In genomic region chr5:150468206-150468605, GRCh38 we compare ENCODE assay signal across 25 cellular contexts.
"Had no signal": no experiment of that assay in that cellular context is flagged by ENCODE, and none has a peak within 500 bp of the region (broad histone marks: within the 10 kb centered on the region; RNA-seq: fewer than 3 reads in every experiment).

No MANE protein-coding gene starts in this region.

- H3K9me3 Mint-ChIP-seq: activated B cell treated with CpG ODN at 0.5 μM for 24 hours; activated CD4-positive, alpha-beta T cell treated with anti-CD3 and anti-CD28 coated beads, Interleukin-2, amount 10 ng/mL, durations not matched to agents 24 days and 14 days; activated naive CD4-positive, alpha-beta T cell treated with anti-CD3 and anti-CD28 coated beads, Interleukin-2, amount 50 U/mL, for 72 hours; activated naive CD8-positive, alpha-beta T cell treated with anti-CD3 and anti-CD28 coated beads, Interleukin-2, amount 50 U/mL, for 24 hours; activated T-cell treated with anti-CD3 and anti-CD28 coated beads, Interleukin-2, amount 50 U/mL, for 24 hours; activated T-helper 1 cell treated with anti-CD3 and anti-CD28 coated beads, Interleukin-12 subunit alpha, Interleukin-12 subunit beta, Interleukin-2, Interleukin-4 antibody, amounts not matched to agents 30 ng/mL and 10 ng/mL and 1 ng/mL, durations not matched to agents 14 hours and 24 hours and 36 hours had no signal

- H3K27ac ChIP-seq: brain microvascular endothelial cell, Peyer's patch had no signal

- H3K4me1 Mint-ChIP-seq: activated B cell treated with CpG ODN at 0.5 μM for 24 hours; activated CD4-positive, alpha-beta T cell treated with anti-CD3 and anti-CD28 coated beads, Interleukin-2, amount 10 ng/mL, durations not matched to agents 24 days and 14 days; activated CD8-positive, alpha-beta memory T cell treated with anti-CD3 and anti-CD28 coated beads, Interleukin-2, amount 10 ng/mL, durations not matched to agents 7 days and 5 days; activated naive CD8-positive, alpha-beta T cell treated with anti-CD3 and anti-CD28 coated beads, Interleukin-2, amount 50 U/mL, for 24 hours; T-helper 17 cell had no signal

- H3K27me3 Mint-ChIP-seq: activated B cell treated with CpG ODN at 0.5 μM for 24 hours; activated naive CD8-positive, alpha-beta T cell treated with anti-CD3 and anti-CD28 coated beads, Interleukin-2, amount 50 U/mL, for 24 hours; activated T-cell treated with anti-CD3 and anti-CD28 coated beads, Interleukin-2, amount 50 U/mL, for 24 hours had no signal

- H3K27me3 ChIP-seq: brain microvascular endothelial cell, MG63, Peyer's patch had no signal

- H3K9me3 ChIP-seq: MG63, Peyer's patch had no signal

- H3K27ac Mint-ChIP-seq: activated B cell treated with CpG ODN at 0.5 μM for 24 hours; activated CD4-positive, alpha-beta T cell treated with anti-CD3 and anti-CD28 coated beads, Interleukin-2, amount 10 ng/mL, durations not matched to agents 24 days and 14 days; activated CD8-positive, alpha-beta memory T cell treated with anti-CD3 and anti-CD28 coated beads, Interleukin-2, amount 10 ng/mL, durations not matched to agents 7 days and 5 days; activated naive CD4-positive, alpha-beta T cell treated with anti-CD3 and anti-CD28 coated beads, Interleukin-2, amount 50 U/mL, for 72 hours; activated naive CD8-positive, alpha-beta T cell treated with anti-CD3 and anti-CD28 coated beads, Interleukin-2, amount 50 U/mL, for 24 hours; activated T-cell treated with anti-CD3 and anti-CD28 coated beads, Interleukin-2, amount 50 U/mL, for 24 hours; activated T-helper 1 cell treated with anti-CD3 and anti-CD28 coated beads, Interleukin-12 subunit alpha, Interleukin-12 subunit beta, Interleukin-2, Interleukin-4 antibody, amounts not matched to agents 30 ng/mL and 10 ng/mL and 1 ng/mL, durations not matched to agents 14 hours and 24 hours and 36 hours; T-helper 17 cell had no signal

- H3K36me3 ChIP-seq: brain microvascular endothelial cell, MG63, Peyer's patch had no signal

- H3K4me3 Mint-ChIP-seq: activated B cell treated with CpG ODN at 0.5 μM for 24 hours; activated CD4-positive, alpha-beta T cell treated with anti-CD3 and anti-CD28 coated beads, Interleukin-2, amount 10 ng/mL, durations not matched to agents 24 days and 14 days; activated CD8-positive, alpha-beta memory T cell treated with anti-CD3 and anti-CD28 coated beads, Interleukin-2, amount 10 ng/mL, durations not matched to agents 7 days and 5 days; activated naive CD8-positive, alpha-beta T cell treated with anti-CD3 and anti-CD28 coated beads, Interleukin-2, amount 50 U/mL, for 24 hours; activated T-cell treated with anti-CD3 and anti-CD28 coated beads, Interleukin-2, amount 50 U/mL, for 24 hours; activated T-helper 1 cell treated with anti-CD3 and anti-CD28 coated beads, Interleukin-12 subunit alpha, Interleukin-12 subunit beta, Interleukin-2, Interleukin-4 antibody, amounts not matched to agents 30 ng/mL and 10 ng/mL and 1 ng/mL, durations not matched to agents 14 hours and 24 hours and 36 hours; T-helper 17 cell had no signal

- H3K4me1 ChIP-seq: Peyer's patch had no signal

- ATAC-seq: activated CD8-positive, alpha-beta memory T cell treated with anti-CD3 and anti-CD28 coated beads, Interleukin-2, amount 10 ng/mL, durations not matched to agents 7 days and 5 days; activated naive CD4-positive, alpha-beta T cell treated with anti-CD3 and anti-CD28 coated beads, Interleukin-2, amount 50 U/mL, for 72 hours; activated naive CD8-positive, alpha-beta T cell treated with anti-CD3 and anti-CD28 coated beads, Interleukin-2, amount 50 U/mL, for 24 hours; T-helper 17 cell had no signal

- H3K36me3 Mint-ChIP-seq: activated CD8-positive, alpha-beta memory T cell treated with anti-CD3 and anti-CD28 coated beads, Interleukin-2, amount 10 ng/mL, durations not matched to agents 7 days and 5 days; activated naive CD4-positive, alpha-beta T cell treated with anti-CD3 and anti-CD28 coated beads, Interleukin-2, amount 50 U/mL, for 72 hours had no signal

- DNase-seq: activated B cell treated with CpG ODN at 0.5 μM for 24 hours; activated CD4-positive, alpha-beta T cell treated with anti-CD3 and anti-CD28 coated beads for 1 hour; activated CD4-positive, alpha-beta T cell treated with anti-CD3 and anti-CD28 coated beads, Interleukin-2, amount 10 ng/mL, durations not matched to agents 24 days and 14 days; activated CD4-positive, alpha-beta T cell treated with anti-CD3 and anti-CD28 coated beads, Interleukin-2, amount 50 U/mL, for 48 hours; activated CD8-positive, alpha-beta memory T cell treated with anti-CD3 and anti-CD28 coated beads, Interleukin-2, amount 10 ng/mL, durations not matched to agents 7 days and 5 days; activated effector memory CD4-positive, alpha-beta T cell treated with Interleukin-2 at 50 U/mL for 16 hours; activated naive CD4-positive, alpha-beta T cell; activated naive CD8-positive, alpha-beta T cell treated with anti-CD3 and anti-CD28 coated beads, Interleukin-2, amount 50 U/mL, for 24 hours; activated T-cell treated with anti-CD3 and anti-CD28 coated beads, Interleukin-2, amount 50 U/mL, for 24 hours; amniotic stem cell; brain microvascular endothelial cell; MG63; MV-4-11; NCI-H1092 treated with DMSO at 0.1 percent for 48 hours; NCI-H1417 treated with DMSO at 0.1 percent for 48 hours; NCI-H1694; NCI-H2029 treated with DMSO at 0.1 percent for 48 hours; NCI-H345; NCI-H510A; Peyer's patch; SHP77 treated with DMSO at 0.1 percent for 48 hours; T-helper 17 cell; T-helper 9 cell had no signal

- H3K4me3 ChIP-seq: MG63, Peyer's patch had no signal
